In the genomic region with DNA sequence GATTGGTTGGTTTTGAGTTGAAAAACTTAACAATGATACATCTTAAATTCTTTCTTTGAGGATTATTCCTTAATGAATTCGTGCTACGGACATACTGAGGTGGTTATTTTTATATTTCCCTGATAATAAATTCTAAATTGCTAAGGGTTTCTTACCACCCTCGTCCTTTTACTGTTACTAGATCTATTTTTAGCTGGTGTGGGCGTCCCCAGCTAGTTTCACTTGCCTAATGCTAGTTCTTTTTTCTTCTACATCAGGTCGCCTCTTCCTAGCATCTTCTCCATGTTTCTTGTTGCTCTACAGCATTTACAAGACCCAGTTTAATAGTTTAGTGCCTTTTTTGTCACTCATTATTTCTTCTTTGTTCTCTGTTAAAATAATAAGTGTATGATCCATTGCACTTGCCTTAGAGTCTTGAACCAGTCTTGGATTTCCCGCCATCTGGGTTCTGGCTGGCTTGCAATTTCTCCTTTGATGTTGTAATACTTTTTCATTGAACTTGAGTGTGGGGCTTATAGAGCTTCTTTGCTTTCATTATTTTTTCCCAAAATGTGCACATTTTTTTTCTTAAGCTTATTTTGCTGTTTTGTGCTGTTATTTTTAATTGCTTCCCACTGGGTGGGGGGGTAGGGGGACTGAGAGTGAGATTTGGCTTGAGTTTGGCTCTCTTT, we compare ENCODE assay signal across 15 cellular contexts. TPM values are rescaled to one million over a fixed set of nuclear protein-coding genes. Genes with fewer than 3 reads are reported as not detected.
A peak's percentile ranks its signal among the peaks of the same experiment; 100 is the strongest.
DNase-seq lines count a peak whose midpoint lies in the region; ATAC-seq and TF ChIP-seq lines count a peak whose summit lies in the region.
"Had no signal": no experiment of that assay in that cellular context is flagged by ENCODE, and none has a peak within 500 bp of the region (broad histone marks: within the 10 kb centered on the region; RNA-seq: fewer than 3 reads in every experiment).

No MANE protein-coding gene starts in this region.

- no peaks in the 10 kb centered on the region for H3K9me3 ChIP-seq in SJCRH30 (replicated peaks)
- H3K9me3 ChIP-seq: gastrocnemius medialis had no signal

- peak overlapping the region; percentile 54 for H3K27ac ChIP-seq in caudate nucleus (ENCODE audit: low read depth, low read length)
- H3K27ac ChIP-seq in SJCRH30: no peak overlapping the region

- TF ChIP-seq CTCF in GM13976 (IDR thresholded peaks at IDR 0.05; ENCODE audit: borderline replicate concordance, control extremely low read depth, extremely low read depth, insufficient read depth, missing control alignments): no peak
- TF ChIP-seq CTCF in MCF 10A (IDR thresholded peaks at IDR 0.05; ENCODE audit: unreplicated experiment): no peak

- POLR2A ChIA-PET in MCF 10A (lab: Yijun Ruan, JAX): interaction anchor here (0.9 kb wide), 1 partner anchor 101 kb away, joined by 3 read pairs; no protein-coding TSS in a partner anchor

- CTCF ChIA-PET in MCF 10A (lab: Yijun Ruan, JAX): interaction anchor here (1.0 to 3.5 kb wide), 9 partner anchors 9 to 106 kb away, joined by 3 to 22 read pairs (median 3); no protein-coding TSS in a partner anchor

- H3K27me3 ChIP-seq in SJCRH30: peaks cover 9% of the 10 kb centered on the region
- H3K27me3 ChIP-seq: gastrocnemius medialis had no signal

- in situ Hi-C loops in GM13976 (cut with MboI; ENCODE audit: low sequenced_read_pairs, unreplicated experiment): no loop called here

- H3K9me3 Mint-ChIP-seq in MCF 10A (ENCODE audit: unreplicated experiment): no peaks in the 10 kb centered on the region
- H3K9me3 Mint-ChIP-seq: effector memory CD8-positive, alpha-beta T cell had no signal

- no peaks in the 10 kb centered on the region for H3K36me3 Mint-ChIP-seq in MCF 10A (ENCODE audit: insufficient read depth, unreplicated experiment)

- no peak overlapping the region for H3K27ac Mint-ChIP-seq in MCF 10A (ENCODE audit: low read depth, unreplicated experiment)
- H3K27ac Mint-ChIP-seq: effector memory CD8-positive, alpha-beta T cell; IgD-negative memory B cell had no signal

- DNase-seq in GM13976 (ENCODE audit: low spot score) (peak; percentile 32), caudate nucleus (lab: John Stamatoyannopoulos, UW) (peak in 7 of 61 donors; percentile 5 to 59 (median 14)), cerebellar cortex (ENCODE audit: low spot score) (no peak), SJCRH30 (no peak), MCF 10A (ENCODE audit: unreplicated experiment) (no peak)
- DNase-seq: activated CD8-positive, alpha-beta memory T cell treated with anti-CD3 and anti-CD28 coated beads, Interleukin-2, amount 50 U/mL, for 48 hours; effector memory CD8-positive, alpha-beta T cell; islet precursor cell; NCI-H187; NCI-H69 had no signal

- H3K36me3 ChIP-seq in SJCRH30: no peaks in the 10 kb centered on the region
- H3K36me3 ChIP-seq: gastrocnemius medialis had no signal

- intact Hi-C loops in MCF 10A (cut with micrococcal nuclease): no loop called here

- H3K4me1 Mint-ChIP-seq in MCF 10A (ENCODE audit: insufficient read depth, unreplicated experiment): peaks cover 7% of the 10 kb centered on the region

- no peak overlapping the region for H3K4me3 ChIP-seq in SJCRH30

- no peak overlapping the region for H3K4me3 Mint-ChIP-seq in MCF 10A (ENCODE audit: unreplicated experiment)
- H3K4me3 Mint-ChIP-seq: effector memory CD8-positive, alpha-beta T cell had no signal

- no peaks in the 10 kb centered on the region for H3K4me1 ChIP-seq in SJCRH30
- H3K4me1 ChIP-seq: gastrocnemius medialis had no signal

- no peaks in the 10 kb centered on the region for H3K27me3 Mint-ChIP-seq in MCF 10A (ENCODE audit: insufficient read depth, unreplicated experiment)
- H3K27me3 Mint-ChIP-seq: IgD-negative memory B cell had no signal

- ATAC-seq in GM18868 (IDR thresholded peaks at IDR 0.05; ENCODE audit: unreplicated experiment) (peak; percentile 81), HG03432 (IDR thresholded peaks at IDR 0.05; ENCODE audit: unreplicated experiment) (peak; percentile 65)
- ATAC-seq: effector memory CD8-positive, alpha-beta T cell had no signal

- no TSS peak for BruUV-seq in MCF 10A (replicated peaks; lab: Mats Ljungman, UMichigan)

RNA-seq across cellular contexts. Expression of a gene that starts 0.7 kb away (rescaled TPM):
- total RNA-seq in SJCRH30 (2014; rRNA removed; shearing (Covaris generic)): not detected in 2 replicates
- total RNA-seq in MCF 10A (2022): 0.21 and 0.39 TPM in 2 replicates
- total RNA-seq: H4 had no signal

RNA-seq across cellular contexts. Expression of a gene that starts 28.8 kb away (rescaled TPM):
- 1.3 and 1.8 TPM in 2 replicates for total RNA-seq in SJCRH30 (2014; rRNA removed; shearing (Covaris generic))
- not detected in 2 replicates for total RNA-seq in MCF 10A (2022)

RNA-seq across cellular contexts. Expression of a gene that starts 51.7 kb away (rescaled TPM):
- 8.9 and 9.1 TPM in 2 replicates for total RNA-seq in SJCRH30 (2014; rRNA removed; shearing (Covaris generic))
- 999 and 1,572 TPM in 2 replicates for total RNA-seq in MCF 10A (2022)

RNA-seq across cellular contexts. Expression of a gene that starts 51.9 kb away (rescaled TPM):
- 0.06 TPM in 1 of 2 replicates, not detected in the other for total RNA-seq in SJCRH30 (2014; rRNA removed; shearing (Covaris generic))
- not detected in 2 replicates for total RNA-seq in MCF 10A (2022)
- total RNA-seq: H4 had no signal

Comparison
In these comparisons a context has a peak if more than half of its experiments do, and no peak if none do; other contexts are left out.
1. RNA of a gene that starts 51.7 kb away (total RNA-seq): 999 to 1,572 TPM in MCF 10A; 8.9 to 9.1 TPM in SJCRH30; every median in the first group is over 10 times any median in the second.